In the genomic region with DNA sequence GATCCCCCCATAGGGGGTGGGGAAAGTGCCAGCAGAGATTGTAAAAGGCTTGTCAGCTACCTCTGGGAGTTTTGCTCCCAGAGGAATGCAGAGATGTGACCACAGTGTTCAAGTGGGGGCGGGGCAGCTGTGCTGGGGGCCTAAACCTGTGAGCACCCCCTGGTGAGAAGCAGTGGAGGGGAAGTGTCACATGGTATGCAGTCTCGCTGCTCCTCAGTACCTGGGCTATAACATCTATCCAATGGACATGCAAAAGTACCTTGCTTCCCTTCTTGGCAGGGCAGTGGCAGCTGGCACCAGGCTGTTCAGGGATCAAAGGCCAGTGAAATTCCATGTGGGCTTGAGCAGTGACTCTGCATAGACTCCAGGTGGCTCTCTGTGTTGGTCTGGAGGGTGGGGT, we compare ENCODE assay signal across 29 cellular contexts. TPM values are rescaled to one million over a fixed set of nuclear protein-coding genes. Genes with fewer than 3 reads are reported as not detected.
"Had no signal": no experiment of that assay in that cellular context is flagged by ENCODE, and none has a peak within 500 bp of the region (broad histone marks: within the 10 kb centered on the region; RNA-seq: fewer than 3 reads in every experiment).

No MANE protein-coding gene starts in this region.

- ATAC-seq: esophagus mucosa; gastrocnemius medialis; naive thymus-derived CD4-positive, alpha-beta T cell; sciatic nerve; stimulated activated memory B cell treated with anti-CD40 and anti-IgM and Interleukin-4, amounts not matched to agents 10 μg/mL and 1 μg/mL and 100 μg/mL, for 72 hours had no signal

- H3K4me3 Mint-ChIP-seq: endodermal cell; mesothelial cell of epicardium; naive thymus-derived CD4-positive, alpha-beta T cell; nephron; neural progenitor cell; stimulated activated memory B cell treated with anti-CD40 and anti-IgM and Interleukin-4, amounts not matched to agents 10 μg/mL and 1 μg/mL and 100 μg/mL, for 72 hours; stimulated activated naive CD8-positive, alpha-beta T cell treated with anti-CD3 and anti-CD28 coated beads, Interleukin-15, Interleukin-2, amounts not matched to agents 100 ng/mL and 50 ng/mL, for 24 hours had no signal

- H3K9ac ChIP-seq: neural progenitor cell had no signal

- H3K27me3 Mint-ChIP-seq: stimulated activated memory B cell treated with anti-CD40 and anti-IgM and Interleukin-4, amounts not matched to agents 10 μg/mL and 1 μg/mL and 100 μg/mL, for 72 hours; stimulated activated naive CD8-positive, alpha-beta T cell treated with anti-CD3 and anti-CD28 coated beads, Interleukin-15, Interleukin-2, amounts not matched to agents 100 ng/mL and 50 ng/mL, for 24 hours had no signal

- DNase-seq: effector CD8-positive, alpha-beta T cell; endodermal cell; foreskin fibroblast; gastrocnemius medialis; head of caudate nucleus; mesenchymal stem cell; naive thymus-derived CD4-positive, alpha-beta T cell; stimulated activated CD4-positive, alpha-beta T cell treated with anti-CD3 and anti-CD28 coated beads, Interleukin-4, amount 100 ng/mL, for 4 hours; transverse colon had no signal

- H3K4me2 ChIP-seq: neural progenitor cell had no signal

- H3K4me3 ChIP-seq: gastrocnemius medialis, neural progenitor cell, prostate gland, right atrium auricular region, suprapubic skin, transverse colon had no signal

- H3K36me3 Mint-ChIP-seq: neural progenitor cell; stimulated activated memory B cell treated with anti-CD40 and anti-IgM and Interleukin-4, amounts not matched to agents 10 μg/mL and 1 μg/mL and 100 μg/mL, for 72 hours had no signal

- H3K27ac ChIP-seq: epithelial cell of prostate, gastrocnemius medialis, neural progenitor cell, prostate gland, right atrium auricular region, suprapubic skin, transverse colon had no signal

- H3K4me1 Mint-ChIP-seq: endodermal cell; mesothelial cell of epicardium; naive thymus-derived CD4-positive, alpha-beta T cell; nephron; neural progenitor cell; stimulated activated memory B cell treated with anti-CD40 and anti-IgM and Interleukin-4, amounts not matched to agents 10 μg/mL and 1 μg/mL and 100 μg/mL, for 72 hours had no signal

- H3K4me1 ChIP-seq: gastrocnemius medialis, neural progenitor cell, prostate gland, right atrium auricular region, suprapubic skin, transverse colon had no signal

- H3K27me3 ChIP-seq: gastrocnemius medialis, neural progenitor cell, right atrium auricular region, suprapubic skin, transverse colon had no signal

- H2AFZ ChIP-seq: neural progenitor cell had no signal

- H3K27ac Mint-ChIP-seq: endodermal cell; mesothelial cell of epicardium; naive thymus-derived CD4-positive, alpha-beta T cell; nephron; neural progenitor cell; stimulated activated memory B cell treated with anti-CD40 and anti-IgM and Interleukin-4, amounts not matched to agents 10 μg/mL and 1 μg/mL and 100 μg/mL, for 72 hours; stimulated activated naive CD8-positive, alpha-beta T cell treated with anti-CD3 and anti-CD28 coated beads, Interleukin-15, Interleukin-2, amounts not matched to agents 100 ng/mL and 50 ng/mL, for 24 hours had no signal

- H3K9me3 ChIP-seq: gastrocnemius medialis, prostate gland had no signal

- H3K36me3 ChIP-seq: gastrocnemius medialis, neural progenitor cell, prostate gland, right atrium auricular region, suprapubic skin, transverse colon had no signal

RNA-seq across cellular contexts. Expression of gene OR4K2, which starts 20.3 kb away (rescaled TPM):
- total RNA-seq: cerebellum; endodermal cell; esophagus mucosa; gastrocnemius medialis; glomerular endothelial cell; liver; lung microvascular endothelial cell; mesothelial cell of epicardium; mucosa of gallbladder; naive thymus-derived CD4-positive, alpha-beta T cell; osteocyte; prostate gland; right atrium auricular region; sciatic nerve; transverse colon; urinary bladder had no signal
- polyA plus RNA-seq: keratinocyte; liver; naive thymus-derived CD4-positive, alpha-beta T cell; urinary bladder had no signal

RNA-seq across cellular contexts. Expression of gene OR4K5, which starts 25.1 kb away (rescaled TPM):
- total RNA-seq: cerebellum; endodermal cell; esophagus mucosa; gastrocnemius medialis; glomerular endothelial cell; liver; lung microvascular endothelial cell; mesothelial cell of epicardium; mucosa of gallbladder; naive thymus-derived CD4-positive, alpha-beta T cell; osteocyte; prostate gland; right atrium auricular region; sciatic nerve; suprapubic skin; transverse colon; urinary bladder had no signal
- polyA plus RNA-seq: keratinocyte; liver; naive thymus-derived CD4-positive, alpha-beta T cell; thymus; urinary bladder had no signal

RNA-seq across cellular contexts. Expression of gene OR4K1, which starts 35.4 kb away (rescaled TPM):
- total RNA-seq: cerebellum; endodermal cell; esophagus mucosa; gastrocnemius medialis; glomerular endothelial cell; liver; lung microvascular endothelial cell; mesothelial cell of epicardium; mucosa of gallbladder; naive thymus-derived CD4-positive, alpha-beta T cell; osteocyte; prostate gland; right atrium auricular region; sciatic nerve; suprapubic skin; transverse colon; urinary bladder had no signal
- polyA plus RNA-seq: keratinocyte; liver; naive thymus-derived CD4-positive, alpha-beta T cell; urinary bladder had no signal
